In the genomic region with DNA sequence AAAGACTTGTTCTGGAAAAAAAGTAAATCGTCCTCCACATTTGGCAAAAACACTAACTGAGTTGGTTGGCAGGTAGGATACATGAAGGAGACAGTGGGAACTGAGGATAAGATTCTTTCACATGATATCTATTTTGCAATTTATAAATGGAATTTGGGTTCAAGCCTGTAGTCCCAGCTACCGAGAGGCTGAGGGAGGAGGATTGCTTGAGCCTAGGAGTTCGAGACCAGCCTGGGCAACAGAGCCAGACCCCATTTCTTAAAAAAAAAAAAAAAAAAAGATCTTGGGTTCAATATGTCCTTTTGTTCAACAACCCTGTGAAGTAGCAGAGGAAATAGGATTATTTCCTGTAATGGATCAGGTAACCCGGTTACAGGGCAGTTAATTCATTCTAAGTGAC, we compare ENCODE assay signal across 1 cellular context.
TF ChIP-seq lines count a peak whose summit lies in the region.

No MANE protein-coding gene starts in this region.

TF ChIP-seq in K562, 482 proteins besides CTCF, POLR2A, EP300 and RAD21:
- peak; percentile 94 for TF ChIP-seq ZNF121 (CRISPR knock-in tag; conservative IDR thresholded peaks at IDR 0.05)
- TF ChIP-seq TSHZ1 (CRISPR knock-in tag; IDR thresholded peaks at IDR 0.05), result no peak
- peak; percentile 63; the same call in 1 of the 2 replicates for TF ChIP-seq ZNF512 (tag; IDR thresholded peaks at IDR 0.05)
- no peak for TF ChIP-seq NBN (IDR thresholded peaks at IDR 0.05; ENCODE audit: low read depth)
- peak; percentile 79 for TF ChIP-seq RBM25 (IDR thresholded peaks at IDR 0.05; ENCODE audit: low read depth, low read length, severe bottlenecking)
- no peak for TF ChIP-seq ZNF408 (CRISPR knock-in tag; IDR thresholded peaks at IDR 0.05; ENCODE audit: low read depth)
- no peak for TF ChIP-seq ZZZ3 (IDR thresholded peaks at IDR 0.05)
